Comparison of ENCODE assay signal across 14 cellular contexts in the genomic region with DNA sequence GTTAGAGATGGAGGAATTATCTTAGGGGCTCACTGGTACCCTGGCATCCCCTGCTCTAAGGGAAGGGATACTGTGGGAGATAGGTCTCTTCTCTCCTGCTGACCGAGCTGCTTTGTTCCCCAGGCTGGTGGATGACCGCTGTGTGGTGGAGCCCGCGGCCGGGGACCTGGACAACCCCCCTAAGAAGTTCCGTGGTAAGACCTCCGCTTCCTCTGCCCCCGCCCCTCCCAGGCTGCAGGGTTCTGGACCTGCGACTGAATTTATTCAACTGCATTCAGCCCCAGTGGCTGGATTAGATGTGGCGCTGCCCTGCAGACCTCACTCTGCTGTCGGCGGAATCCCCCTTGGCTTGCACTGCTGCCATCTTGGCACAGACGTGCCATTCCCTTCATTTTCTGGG. TPM values are rescaled to one million over a fixed set of nuclear protein-coding genes. Genes with fewer than 3 reads are reported as not detected.
DNase-seq lines count a peak whose midpoint lies in the region; ATAC-seq and TF ChIP-seq lines count a peak whose summit lies in the region.
"Had no signal": no experiment of that assay in that cellular context is flagged by ENCODE, and none has a peak within 500 bp of the region (broad histone marks: within the 10 kb centered on the region; RNA-seq: fewer than 3 reads in every experiment).

No MANE protein-coding gene starts in this region.

- no peaks in the 10 kb centered on the region for H3K9me1 ChIP-seq in IMR-90 (ENCODE audit: insufficient read depth, low read length)

- H3K27ac ChIP-seq in CD4-positive, CD25-positive, alpha-beta regulatory T cell (ENCODE audit: insufficient read depth, low read length, poor library complexity, severe bottlenecking): no peak overlapping the region
- H3K27ac ChIP-seq in IMR-90 (ENCODE audit: insufficient read depth, low read length): no peak overlapping the region
- peak overlapping the region; percentile 18 for H3K27ac ChIP-seq in epithelial cell of prostate
- H3K27ac ChIP-seq: BLaER1, HL-60 had no signal

- no TSS peak for BruUV-seq in IMR-90 (replicated peaks; lab: Mats Ljungman, UMichigan)

- H3K4me3 Mint-ChIP-seq in CD4-positive, CD25-positive, alpha-beta regulatory T cell: no peak overlapping the region
- no peak overlapping the region for H3K4me3 Mint-ChIP-seq in stimulated activated effector memory CD8-positive, alpha-beta T cell treated with anti-CD3 and anti-CD28 coated beads, Interleukin-12 subunit alpha, Interleukin-12 subunit beta, amount 100 ng/mL, for 72 hours
- H3K4me3 Mint-ChIP-seq in osteocyte (ENCODE audit: unreplicated experiment): no peak overlapping the region

- intact Hi-C loops in IMR-90 (cut with micrococcal nuclease): no loop called here

- H3K36me3 Mint-ChIP-seq in CD4-positive, CD25-positive, alpha-beta regulatory T cell: peaks cover 18% of the 10 kb centered on the region
- peaks cover 58% of the 10 kb centered on the region for H3K36me3 Mint-ChIP-seq in stimulated activated effector memory CD8-positive, alpha-beta T cell treated with anti-CD3 and anti-CD28 coated beads, Interleukin-12 subunit alpha, Interleukin-12 subunit beta, amount 100 ng/mL, for 72 hours
- peaks cover 5% of the 10 kb centered on the region for H3K36me3 Mint-ChIP-seq in osteocyte (ENCODE audit: unreplicated experiment)

- POLR2A ChIA-PET in IMR-90 (lab: Charles Lee; ENCODE audit: unreplicated experiment): no interaction called here

- H3K4ac ChIP-seq in IMR-90 (ENCODE audit: low read depth, low read length): no peak overlapping the region

- no peak overlapping the region for H3K4me2 ChIP-seq in IMR-90 (ENCODE audit: low read depth, low read length)
- H3K4me2 ChIP-seq: BLaER1 had no signal

- no peak overlapping the region for H3K18ac ChIP-seq in IMR-90 (ENCODE audit: low read depth, low read length)

- no peak overlapping the region for H2BK20ac ChIP-seq in IMR-90 (ENCODE audit: low read depth, low read length)

- H2AK9ac ChIP-seq in IMR-90 (replicated peaks; ENCODE audit: low read depth, low read length, poor library complexity): no peak overlapping the region

- peaks cover 15% of the 10 kb centered on the region for H3K36me3 ChIP-seq in CD4-positive, CD25-positive, alpha-beta regulatory T cell (ENCODE audit: control insufficient read depth, insufficient read depth, low read length)
- no peaks in the 10 kb centered on the region for H3K36me3 ChIP-seq in IMR-90 (ENCODE audit: control insufficient read depth, insufficient read depth, low read length)

- no peak overlapping the region for H2AK5ac ChIP-seq in IMR-90 (ENCODE audit: low read depth, low read length)

- H2AFZ ChIP-seq in IMR-90 (replicated peaks; ENCODE audit: low read length, poor library complexity): peak overlapping the region; percentile 11

- no peak for TF ChIP-seq CTCF in IMR-90 (conservative IDR thresholded peaks at IDR 0.05; ENCODE audit: low read depth, low read length)
- TF ChIP-seq CTCF in osteocyte (IDR thresholded peaks at IDR 0.05): no peak

- no peak overlapping the region for H3K4me3 ChIP-seq in CD4-positive, CD25-positive, alpha-beta regulatory T cell (ENCODE audit: low read depth, low read length)
- H3K4me3 ChIP-seq in IMR-90 (ENCODE audit: insufficient read depth, low read depth, low read length): no peak overlapping the region
- H3K4me3 ChIP-seq: BLaER1, GM12878 had no signal

- no peaks in the 10 kb centered on the region for H3K9me3 ChIP-seq in CD4-positive, CD25-positive, alpha-beta regulatory T cell (ENCODE audit: control insufficient read depth in 2 of 2, low read length in 2 of 2)
- H3K9me3 ChIP-seq in IMR-90 (ENCODE audit: control insufficient read depth, insufficient read depth, low read length): no peaks in the 10 kb centered on the region
- H3K9me3 ChIP-seq: BLaER1 had no signal

- no peaks in the 10 kb centered on the region for H3K79me1 ChIP-seq in IMR-90 (ENCODE audit: low read depth in 1 of 2, low read length in 2 of 2)

- H3K27ac Mint-ChIP-seq in CD4-positive, CD25-positive, alpha-beta regulatory T cell: peak overlapping the region; percentile 14 to 89 (median 87)
- H3K27ac Mint-ChIP-seq in stimulated activated effector memory CD8-positive, alpha-beta T cell treated with anti-CD3 and anti-CD28 coated beads, Interleukin-12 subunit alpha, Interleukin-12 subunit beta, amount 100 ng/mL, for 72 hours: peak overlapping the region; percentile 88
- H3K27ac Mint-ChIP-seq in osteocyte (ENCODE audit: unreplicated experiment): no peak overlapping the region

- TF ChIP-seq RAD21 in IMR-90 (IDR thresholded peaks at IDR 0.05; ENCODE audit: low read length): no peak

- no peaks in the 10 kb centered on the region for H3K27me3 ChIP-seq in CD4-positive, CD25-positive, alpha-beta regulatory T cell (ENCODE audit: control insufficient read depth, insufficient read depth, low read length)
- no peaks in the 10 kb centered on the region; the same call in 1 of the 2 replicates for H3K27me3 ChIP-seq in IMR-90 (ENCODE audit: control insufficient read depth, insufficient read depth, low read length)
- H3K27me3 ChIP-seq: BLaER1 had no signal

- no peak overlapping the region for H2BK120ac ChIP-seq in IMR-90 (ENCODE audit: low read depth, low read length)

- dilution Hi-C loops in IMR-90 (cut with HindIII; ENCODE audit: low sequenced_read_pairs, unreplicated experiment): no loop called here

- no peak overlapping the region for H3K56ac ChIP-seq in IMR-90 (ENCODE audit: extremely low read depth, insufficient read depth, low read length)

- no peak overlapping the region for H3K9ac ChIP-seq in IMR-90 (ENCODE audit: low read depth, low read length)
- H3K9ac ChIP-seq: BLaER1 had no signal

- no peak for DNase-seq in CD4-positive, CD25-positive, alpha-beta regulatory T cell
- DNase-seq in IMR-90: no peak
- no peak for DNase-seq in epithelial cell of prostate (ENCODE audit: low read depth, low spot score)
- DNase-seq in stimulated activated effector memory CD8-positive, alpha-beta T cell treated with anti-CD3 and anti-CD28 coated beads, Interleukin-12 subunit alpha, Interleukin-12 subunit beta, amount 100 ng/mL, for 72 hours (ENCODE audit: low spot score in 2 of 2): no peak
- DNase-seq in activated T-cell treated with anti-CD3 and anti-CD28 coated beads, Interleukin-2, amount 50 U/mL, for 48 hours: no peak
- DNase-seq in osteocyte (ENCODE audit: extremely low spot score, unreplicated experiment): no peak
- DNase-seq: 8988T, AML-193, DMS 273 treated with DMSO at 0.1 percent for 48 hours, HCEC 1CT had no signal

- 81% methylated on average over 11 of the region's 13 CpGs; no CpG with 5 or more reads in 1 of the 2 experiments for WGBS in IMR-90 (ENCODE audit: extremely low coverage in 2 of 2, insufficient read length in 1 of 2), 2 experiments

- TF ChIP-seq POLR2A in IMR-90 (IDR thresholded peaks at IDR 0.05; ENCODE audit: low read depth, low read length): no peak

- H3K4me1 Mint-ChIP-seq in CD4-positive, CD25-positive, alpha-beta regulatory T cell: peaks cover 5 to 40% (median 11%) of the 10 kb centered on the region in 4 donors
- peaks cover 72% of the 10 kb centered on the region for H3K4me1 Mint-ChIP-seq in stimulated activated effector memory CD8-positive, alpha-beta T cell treated with anti-CD3 and anti-CD28 coated beads, Interleukin-12 subunit alpha, Interleukin-12 subunit beta, amount 100 ng/mL, for 72 hours
- peaks cover 3% of the 10 kb centered on the region for H3K4me1 Mint-ChIP-seq in osteocyte (ENCODE audit: unreplicated experiment)

- no peak overlapping the region for H3K23ac ChIP-seq in IMR-90 (ENCODE audit: low read depth, low read length)

- in situ Hi-C loops in IMR-90 (cut with MboI; ENCODE audit: low sequenced_read_pairs): no loop called here

- no peak overlapping the region for H2BK5ac ChIP-seq in IMR-90 (ENCODE audit: low read depth, low read length, poor library complexity, severe bottlenecking)

- no peaks in the 10 kb centered on the region for H3K9me3 Mint-ChIP-seq in CD4-positive, CD25-positive, alpha-beta regulatory T cell
- H3K9me3 Mint-ChIP-seq in stimulated activated effector memory CD8-positive, alpha-beta T cell treated with anti-CD3 and anti-CD28 coated beads, Interleukin-12 subunit alpha, Interleukin-12 subunit beta, amount 100 ng/mL, for 72 hours: no peaks in the 10 kb centered on the region
- H3K9me3 Mint-ChIP-seq in osteocyte (ENCODE audit: unreplicated experiment): no peaks in the 10 kb centered on the region

- H4K91ac ChIP-seq in IMR-90 (ENCODE audit: insufficient read depth, low read depth, low read length): no peak overlapping the region

- no peak overlapping the region for H4K5ac ChIP-seq in IMR-90 (ENCODE audit: low read depth, low read length)

- ATAC-seq in CD4-positive, CD25-positive, alpha-beta regulatory T cell (ENCODE audit: low read depth in 2 of 2): no peak
- ATAC-seq in IMR-90 (ENCODE audit: low read depth): no peak
- ATAC-seq in stimulated activated effector memory CD8-positive, alpha-beta T cell treated with anti-CD3 and anti-CD28 coated beads, Interleukin-12 subunit alpha, Interleukin-12 subunit beta, amount 100 ng/mL, for 72 hours: no peak
- no peak for ATAC-seq in GM21367 (IDR thresholded peaks at IDR 0.05; ENCODE audit: unreplicated experiment)
- ATAC-seq: GM12878 had no signal

- H3K14ac ChIP-seq in IMR-90 (replicated peaks; ENCODE audit: low read depth, low read length): no peak overlapping the region

- no peaks in the 10 kb centered on the region for H4K20me1 ChIP-seq in IMR-90 (ENCODE audit: insufficient read depth, low read length)

- no peak overlapping the region for H4K8ac ChIP-seq in IMR-90 (ENCODE audit: low read depth in 2 of 2, low read length in 2 of 2)

- H2BK15ac ChIP-seq in IMR-90 (ENCODE audit: low read depth, low read length): no peak overlapping the region

- no peaks in the 10 kb centered on the region for H3K4me1 ChIP-seq in CD4-positive, CD25-positive, alpha-beta regulatory T cell (ENCODE audit: control insufficient read depth, insufficient read depth, low read length, poor library complexity, severe bottlenecking)
- peaks cover 5% of the 10 kb centered on the region; the same call in 1 of the 2 replicates for H3K4me1 ChIP-seq in IMR-90 (ENCODE audit: control insufficient read depth, insufficient read depth, low read length)

- no peaks in the 10 kb centered on the region for H3K27me3 Mint-ChIP-seq in CD4-positive, CD25-positive, alpha-beta regulatory T cell
- H3K27me3 Mint-ChIP-seq in osteocyte (ENCODE audit: unreplicated experiment): no peaks in the 10 kb centered on the region

- CTCF ChIA-PET in IMR-90 (lab: Yijun Ruan, JAX): no interaction called here

TF ChIP-seq in IMR-90, 13 proteins besides CTCF, POLR2A, EP300 and RAD21:
- no peak for TF ChIP-seq MAFK (IDR thresholded peaks at IDR 0.05; ENCODE audit: low read depth, low read length)

RNA-seq across cellular contexts. Expression of a gene that starts 19.2 kb away (rescaled TPM):
- total RNA-seq in CD4-positive, CD25-positive, alpha-beta regulatory T cell: 54.5 TPM
- polyA plus RNA-seq in CD4-positive, CD25-positive, alpha-beta regulatory T cell: 1 to 10 TPM; 1.3 to 2.2 (median 1.9) TPM
- total RNA-seq in IMR-90 (2012; rRNA removed) (1.6 and 1.7 TPM in 2 replicates), osteocyte (21.6 and 22.8 TPM in 2 replicates)
- 3.7 and 4.1 TPM in 2 replicates for polyA plus RNA-seq in IMR-90 (2012; rRNA removed)
- polyA plus RNA-seq in IMR-90 (2012; cell fraction: cytosol; rRNA removed): 1.3 and 3.6 TPM in 2 replicates
- polyA plus RNA-seq in IMR-90 (2012; cell fraction: nucleus; rRNA removed; ENCODE audit: low replicate concordance): 20.9 and 27.8 TPM in 2 replicates
